34 cellular contexts compared by ENCODE assay signal in the genomic region with DNA sequence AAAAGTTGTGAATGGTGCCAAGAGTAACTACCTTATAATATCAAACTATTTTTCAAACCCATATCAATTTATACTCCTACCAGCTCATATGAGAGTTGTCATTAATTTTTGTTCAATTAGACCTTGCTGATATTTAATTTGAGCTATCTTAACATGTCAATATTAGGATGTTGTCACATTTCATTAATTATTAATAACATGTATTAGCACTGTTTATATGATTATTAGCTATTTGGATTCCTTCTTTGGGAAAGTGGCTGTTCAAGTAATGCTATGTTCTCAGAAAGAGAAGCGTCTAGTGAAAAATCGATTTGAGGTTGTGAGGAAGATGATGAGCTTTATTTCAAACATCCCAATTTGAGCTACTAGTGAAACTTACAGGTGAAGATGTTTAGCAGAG.
"Had no signal": no experiment of that assay in that cellular context is flagged by ENCODE, and none has a peak within 500 bp of the region (broad histone marks: within the 10 kb centered on the region; RNA-seq: fewer than 3 reads in every experiment).

No MANE protein-coding gene starts in this region.

- H3K9me3 ChIP-seq: MG63 had no signal

- H3K4me3 ChIP-seq: MG63 had no signal

- H3K27me3 ChIP-seq: MG63 had no signal

- DNase-seq: Karpas-422, Kasumi-1, MG63, MM.1S, MV-4-11, NCI-H1048, NCI-H1092, NCI-H1092 treated with DMSO at 0.1 percent for 48 hours, NCI-H1105, NCI-H1105 treated with DMSO at 0.1 percent for 48 hours, NCI-H1417, NCI-H1417 treated with DMSO at 0.1 percent for 48 hours, NCI-H1436, NCI-H1436 treated with DMSO at 0.1 percent for 48 hours, NCI-H146, NCI-H1694, NCI-H1694 treated with DMSO at 0.1 percent for 48 hours, NCI-H187, NCI-H187 treated with DMSO at 0.1 percent for 48 hours, NCI-H1930, NCI-H2029, NCI-H2029 treated with DMSO at 0.1 percent for 48 hours, NCI-H2081, NCI-H2081 treated with DMSO at 0.1 percent for 48 hours, NCI-H2107, NCI-H2171, NCI-H2171 treated with DMSO at 0.1 percent for 48 hours, NCI-H2227 treated with DMSO at 0.1 percent for 48 hours, NCI-H226, NCI-H345, NCI-H446, NCI-H446 treated with DMSO at 0.1 percent for 48 hours, NCI-H510A, NCI-H510A treated with DMSO at 0.1 percent for 48 hours had no signal

- H3K36me3 ChIP-seq: MG63 had no signal
